13 cellular contexts compared by ENCODE assay signal in genomic region chr12:93698307-93699092, GRCh38. TPM values are rescaled to one million over a fixed set of nuclear protein-coding genes. Genes with fewer than 3 reads are reported as not detected.
DNase-seq lines count a peak whose midpoint lies in the region; ATAC-seq and TF ChIP-seq lines count a peak whose summit lies in the region.
"Had no signal": no experiment of that assay in that cellular context is flagged by ENCODE, and none has a peak within 500 bp of the region (broad histone marks: within the 10 kb centered on the region; RNA-seq: fewer than 3 reads in every experiment).

No MANE protein-coding gene starts in this region.

- CTCF ChIA-PET in WTC11 (lab: Charles Lee), result interaction anchor here (1.0 to 2.3 kb wide), 2 partner anchors 195 to 403 kb away, joined by 3 to 11 read pairs; no protein-coding TSS in a partner anchor

- POLR2A ChIA-PET in WTC11 (lab: Charles Lee), result interaction anchor here (0.5 kb wide), 1 partner anchor 295 kb away, joined by 5 read pairs; no protein-coding TSS in a partner anchor

- H3K36me3 ChIP-seq in urinary bladder (ENCODE audit: insufficient read depth), result no peaks in the 10 kb centered on the region
- H3K36me3 ChIP-seq: pancreas had no signal

- H3K27ac Mint-ChIP-seq in WTC11, result peak overlapping the region; percentile 66
- H3K27ac Mint-ChIP-seq: activated T-cell treated with anti-CD3 and anti-CD28 coated beads, Interleukin-2, amount 50 U/mL, for 24 hours had no signal

- 35% methylated on average over 3 of the region's 3 CpGs for WGBS in urinary bladder

- 0 out of 2 replicates have a peak, but pooled peaks cover 4% of the 10 kb centered on the region for H3K9me3 Mint-ChIP-seq in WTC11
- H3K9me3 Mint-ChIP-seq: stimulated activated naive CD8-positive, alpha-beta T cell treated with anti-CD3 and anti-CD28 coated beads, Interleukin-15, Interleukin-2, amounts not matched to agents 100 ng/mL and 50 ng/mL, for 24 hours had no signal

- no peaks in the 10 kb centered on the region for H3K36me3 Mint-ChIP-seq in WTC11

- peaks cover 54% of the 10 kb centered on the region for H3K4me1 Mint-ChIP-seq in WTC11

- no peak for TF ChIP-seq CTCF in WTC11 (IDR thresholded peaks at IDR 0.05)

- DNase-seq in NCI-H82 (lab: John Stamatoyannopoulos, UW), result peak; percentile 9
- DNase-seq in NCI-H82 treated with DMSO at 0.1 percent for 48 hours (lab: John Stamatoyannopoulos, UW; ENCODE audit: unreplicated experiment), result no peak
- no peak for DNase-seq in WTC11 (ENCODE audit: low spot score)
- DNase-seq in left ventricle myocardium superior, result no peak
- no peak for DNase-seq in activated naive CD4-positive, alpha-beta T cell treated with Interleukin-2 at 50 U/mL for 16 hours
- DNase-seq in activated CD4-positive, alpha-beta T cell treated with anti-CD3 and anti-CD28 coated beads for 48 hours, result no peak
- DNase-seq in activated CD4-positive, CD25-positive, alpha-beta regulatory T cell treated with anti-CD3 and anti-CD28 coated beads, Interleukin-2, amount 50 U/mL, for 72 hours, result no peak
- DNase-seq: activated T-cell treated with anti-CD3 and anti-CD28 coated beads, Interleukin-2, amount 50 U/mL, for 24 hours; pancreas; SHP77 treated with DMSO at 0.1 percent for 48 hours; stimulated activated CD4-positive, alpha-beta T cell treated with anti-CD3 and anti-CD28 coated beads, Interleukin-2, amount 100 ng/mL, for 48 hours had no signal

- H3K27ac ChIP-seq in urinary bladder (ENCODE audit: low read depth), result peak overlapping the region; percentile 2
- H3K27ac ChIP-seq: pancreas had no signal

- H3K4me3 ChIP-seq in urinary bladder (ENCODE audit: low read depth, low read length), result no peak overlapping the region
- H3K4me3 ChIP-seq: pancreas had no signal

- ATAC-seq in WTC11 (peak; percentile 35), left ventricle myocardium superior (peak; percentile 35)
- ATAC-seq: pancreas had no signal

- peaks cover 2% of the 10 kb centered on the region for H3K4me1 ChIP-seq in urinary bladder (ENCODE audit: insufficient read depth)

- intact Hi-C loops in left ventricle myocardium superior (cut with micrococcal nuclease), result no loop called here

- H3K27me3 Mint-ChIP-seq in WTC11 (ENCODE audit: low read depth), result no peaks in the 10 kb centered on the region
- H3K27me3 Mint-ChIP-seq: activated T-cell treated with anti-CD3 and anti-CD28 coated beads, Interleukin-2, amount 50 U/mL, for 24 hours; stimulated activated naive CD8-positive, alpha-beta T cell treated with anti-CD3 and anti-CD28 coated beads, Interleukin-15, Interleukin-2, amounts not matched to agents 100 ng/mL and 50 ng/mL, for 24 hours had no signal

- H3K4me3 Mint-ChIP-seq in WTC11, result no peak overlapping the region
- H3K4me3 Mint-ChIP-seq: activated T-cell treated with anti-CD3 and anti-CD28 coated beads, Interleukin-2, amount 50 U/mL, for 24 hours; stimulated activated naive CD8-positive, alpha-beta T cell treated with anti-CD3 and anti-CD28 coated beads, Interleukin-15, Interleukin-2, amounts not matched to agents 100 ng/mL and 50 ng/mL, for 24 hours had no signal

TF ChIP-seq in WTC11, 78 proteins besides CTCF, POLR2A, EP300 and RAD21:
- TF ChIP-seq RELA (CRISPR knock-in tag; IDR thresholded peaks at IDR 0.05; ENCODE audit: borderline replicate concordance), result no peak
- TF ChIP-seq SMAD3 (CRISPR knock-in tag; IDR thresholded peaks at IDR 0.05; ENCODE audit: borderline replicate concordance), result no peak
- TF ChIP-seq CREM (CRISPR knock-in tag; IDR thresholded peaks at IDR 0.05), result no peak
- TF ChIP-seq HMGA2 (CRISPR knock-in tag; IDR thresholded peaks at IDR 0.05), result no peak
- no peak for TF ChIP-seq KAT7 (CRISPR knock-in tag; IDR thresholded peaks at IDR 0.05; ENCODE audit: borderline replicate concordance)
- no peak for TF ChIP-seq SMAD4 (CRISPR knock-in tag; IDR thresholded peaks at IDR 0.05)
- no peak for TF ChIP-seq JAZF1 (CRISPR knock-in tag; IDR thresholded peaks at IDR 0.05)
- TF ChIP-seq TCF7 (CRISPR knock-in tag; IDR thresholded peaks at IDR 0.05; ENCODE audit: low read depth), result no peak
- TF ChIP-seq FOXK1 (CRISPR knock-in tag; IDR thresholded peaks at IDR 0.05), result no peak
TF ChIP-seq in WTC11: peak in this region for 0.

RNA-seq across cellular contexts. Expression of gene CRADD, which starts 21.3 kb away (rescaled TPM):
- total RNA-seq in WTC11 (2021), result 7.1 to 11.6 TPM (median 9.1 TPM) in 3 replicates
- 30.4 TPM for total RNA-seq in left ventricle myocardium superior
- 22.7 TPM for total RNA-seq in urinary bladder
- polyA plus RNA-seq in urinary bladder, result 29.6 TPM
